Comparison of ENCODE assay signal across 23 cellular contexts in genomic region chr10:71336632-71337031, GRCh38. TPM values are rescaled to one million over a fixed set of nuclear protein-coding genes. Genes with fewer than 3 reads are reported as not detected.
DNase-seq lines count a peak whose midpoint lies in the region; ATAC-seq and TF ChIP-seq lines count a peak whose summit lies in the region.
"Had no signal": no experiment of that assay in that cellular context is flagged by ENCODE, and none has a peak within 500 bp of the region (broad histone marks: within the 10 kb centered on the region; RNA-seq: fewer than 3 reads in every experiment).

No MANE protein-coding gene starts in this region.

- H3K9me3 Mint-ChIP-seq in Caco-2 (ENCODE audit: unreplicated experiment) = no peaks in the 10 kb centered on the region
- no peaks in the 10 kb centered on the region for H3K9me3 Mint-ChIP-seq in WTC11
- no peaks in the 10 kb centered on the region for H3K9me3 Mint-ChIP-seq in stimulated activated effector memory CD8-positive, alpha-beta T cell treated with anti-CD3 and anti-CD28 coated beads, Interleukin-12 subunit alpha, Interleukin-12 subunit beta, amount 100 ng/mL, for 72 hours
- H3K9me3 Mint-ChIP-seq: CD4-positive, alpha-beta memory T cell had no signal

- H3K36me3 ChIP-seq in Caco-2 (ENCODE audit: control insufficient read depth, insufficient read depth, low read length) = no peaks in the 10 kb centered on the region; the same call in 1 of the 2 replicates
- H3K36me3 ChIP-seq: BE2C, HAP-1 had no signal

- H3K27me3 Mint-ChIP-seq in Caco-2 (ENCODE audit: insufficient read depth, unreplicated experiment) (no peaks in the 10 kb centered on the region), WTC11 (ENCODE audit: low read depth) (no peaks in the 10 kb centered on the region)
- H3K27me3 Mint-ChIP-seq: CD4-positive, alpha-beta memory T cell had no signal

- H3K27ac Mint-ChIP-seq in Caco-2 (ENCODE audit: unreplicated experiment) = peak overlapping the region; percentile 93
- peak overlapping the region; percentile 18; the same call in 1 of the 2 replicates for H3K27ac Mint-ChIP-seq in WTC11
- H3K27ac Mint-ChIP-seq in stimulated activated effector memory CD8-positive, alpha-beta T cell treated with anti-CD3 and anti-CD28 coated beads, Interleukin-12 subunit alpha, Interleukin-12 subunit beta, amount 100 ng/mL, for 72 hours = peak overlapping the region; percentile 24

- intact Hi-C loops in Caco-2 (cut with micrococcal nuclease; ENCODE audit: unreplicated experiment) = no loop called here

- BruUV-seq in Caco-2 (replicated peaks; lab: Mats Ljungman, UMichigan) = no TSS peak

- H3K4me1 ChIP-seq in Caco-2 = peaks cover 86% of the 10 kb centered on the region
- H3K4me1 ChIP-seq: HAP-1 had no signal

- CTCF ChIA-PET in Caco-2 (lab: Charles Lee) (interaction anchor here (0.6 to 5.4 kb wide), 4 partner anchors 17 to 341 kb away, joined by 3 to 38 read pairs (median 4); partner anchors contain the start of gene SLC29A3), WTC11 (lab: Charles Lee) (interaction anchor here (1.1 to 2.8 kb wide), 8 partner anchors 18 to 372 kb away, joined by 3 to 36 read pairs (median 5); partner anchors contain the start of gene SLC29A3)

- H3K36me3 Mint-ChIP-seq in Caco-2 (ENCODE audit: insufficient read depth, unreplicated experiment) (peaks cover 20% of the 10 kb centered on the region), WTC11 (no peaks in the 10 kb centered on the region; the same call in none of the 2 replicates)
- peaks cover 15% of the 10 kb centered on the region for H3K36me3 Mint-ChIP-seq in stimulated activated effector memory CD8-positive, alpha-beta T cell treated with anti-CD3 and anti-CD28 coated beads, Interleukin-12 subunit alpha, Interleukin-12 subunit beta, amount 100 ng/mL, for 72 hours

- H3K27me3 ChIP-seq in Caco-2 (replicated peaks; ENCODE audit: control insufficient read depth, insufficient read depth, low read length) = no peaks in the 10 kb centered on the region
- H3K27me3 ChIP-seq: BE2C had no signal

- H3K9me3 ChIP-seq in Caco-2 = no peaks in the 10 kb centered on the region
- H3K9me3 ChIP-seq: BE2C, HAP-1, SK-N-SH had no signal

- H3K4me1 Mint-ChIP-seq in Caco-2 (ENCODE audit: low read depth, unreplicated experiment) = peaks cover 64% of the 10 kb centered on the region
- H3K4me1 Mint-ChIP-seq in WTC11 = peaks cover 38% of the 10 kb centered on the region
- H3K4me1 Mint-ChIP-seq in stimulated activated effector memory CD8-positive, alpha-beta T cell treated with anti-CD3 and anti-CD28 coated beads, Interleukin-12 subunit alpha, Interleukin-12 subunit beta, amount 100 ng/mL, for 72 hours = peaks cover 14% of the 10 kb centered on the region

- ATAC-seq in WTC11 = no peak; the same call in 1 of the 2 replicates
- ATAC-seq in stimulated activated effector memory CD8-positive, alpha-beta T cell treated with anti-CD3 and anti-CD28 coated beads, Interleukin-12 subunit alpha, Interleukin-12 subunit beta, amount 100 ng/mL, for 72 hours = no peak
- ATAC-seq in GM18870 (IDR thresholded peaks at IDR 0.05; ENCODE audit: unreplicated experiment) = no peak
- ATAC-seq in GM18498 (IDR thresholded peaks at IDR 0.05; ENCODE audit: unreplicated experiment) = no peak
- ATAC-seq in HG03108 (IDR thresholded peaks at IDR 0.05; ENCODE audit: unreplicated experiment) = no peak
- ATAC-seq: Panc1 had no signal

- H3K4me3 ChIP-seq in Caco-2 (ENCODE audit: low read depth, low read length) = no peak overlapping the region
- H3K4me3 ChIP-seq: HAP-1 had no signal

- peak overlapping the region; percentile 4 for H3K4me3 Mint-ChIP-seq in Caco-2 (ENCODE audit: unreplicated experiment)
- no peak overlapping the region for H3K4me3 Mint-ChIP-seq in WTC11
- no peak overlapping the region for H3K4me3 Mint-ChIP-seq in stimulated activated effector memory CD8-positive, alpha-beta T cell treated with anti-CD3 and anti-CD28 coated beads, Interleukin-12 subunit alpha, Interleukin-12 subunit beta, amount 100 ng/mL, for 72 hours
- H3K4me3 Mint-ChIP-seq: CD4-positive, alpha-beta memory T cell had no signal

- TF ChIP-seq CTCF in Caco-2 (IDR thresholded peaks at IDR 0.05; ENCODE audit: insufficient read depth in 1 of 2, low read depth in 1 of 2, low read length in 1 of 2, severe bottlenecking in 1 of 2, unreplicated experiment in 1 of 2) = no peak
- no peak for TF ChIP-seq CTCF in WTC11 (IDR thresholded peaks at IDR 0.05)

- POLR2A ChIA-PET in Caco-2 (lab: Charles Lee) (interaction anchor here (0.7 kb wide), 1 partner anchor 33 kb away, joined by 3 read pairs; no protein-coding TSS in a partner anchor), WTC11 (lab: Charles Lee) (no interaction called here)

- DNase-seq in Caco-2 = peak in 1 of 2 experiments; percentile 62
- no peak for DNase-seq in WTC11 (ENCODE audit: low spot score)
- peak; percentile 27 for DNase-seq in kidney tubule cell (ENCODE audit: low spot score)
- no peak for DNase-seq in stimulated activated effector memory CD8-positive, alpha-beta T cell treated with anti-CD3 and anti-CD28 coated beads, Interleukin-12 subunit alpha, Interleukin-12 subunit beta, amount 100 ng/mL, for 72 hours (ENCODE audit: low spot score in 2 of 2)
- no peak for DNase-seq in COR-L47 (lab: John Stamatoyannopoulos, UW)
- DNase-seq: BE2C; Calu3; CD4-positive, alpha-beta memory T cell; DMS153; NCI-H1105; NCI-H146; NCI-H2029; NCI-H226; NCI-H510A treated with DMSO at 0.1 percent for 48 hours; NCI-H774; NK-92 treated with Interleukin-12 subunit alpha and Interleukin-12 subunit beta, amount 100 ng/mL, for 24 hours; SIG-M5; SK-N-SH had no signal

TF ChIP-seq in WTC11, 78 proteins besides CTCF, POLR2A, EP300 and RAD21:
- no peak for TF ChIP-seq TCF7 (CRISPR knock-in tag; IDR thresholded peaks at IDR 0.05; ENCODE audit: low read depth)
- TF ChIP-seq RELA (CRISPR knock-in tag; IDR thresholded peaks at IDR 0.05; ENCODE audit: borderline replicate concordance) = no peak
- TF ChIP-seq PRRX2 (CRISPR knock-in tag; IDR thresholded peaks at IDR 0.05) = no peak
- no peak for TF ChIP-seq CDX4 (CRISPR knock-in tag; IDR thresholded peaks at IDR 0.05; ENCODE audit: borderline replicate concordance)
- no peak for TF ChIP-seq ZNF396 (CRISPR knock-in tag; IDR thresholded peaks at IDR 0.05; ENCODE audit: borderline replicate concordance)
- no peak for TF ChIP-seq CREM (CRISPR knock-in tag; IDR thresholded peaks at IDR 0.05)

RNA-seq across cellular contexts. Expression of gene SLC29A3, which starts 17.6 kb away (rescaled TPM):
- total RNA-seq in Caco-2 (2022) (18.3 and 20.7 TPM in 2 replicates), WTC11 (2021) (9.2 to 11.1 TPM (median 11.0 TPM) in 3 replicates)

Comparison
In these comparisons a context has a peak if more than half of its experiments do, and no peak if none do; other contexts are left out.
1. H3K27ac Mint-ChIP-seq: peak in every context shown above with its lines; median percentile 93 in Caco-2; 24 in stimulated activated effector memory CD8-positive, alpha-beta T cell treated with anti-CD3 and anti-CD28 coated beads, Interleukin-12 subunit alpha, Interleukin-12 subunit beta, amount 100 ng/mL, for 72 hours; 18 in WTC11.